1 cellular context compared by ENCODE assay signal in the genomic region with DNA sequence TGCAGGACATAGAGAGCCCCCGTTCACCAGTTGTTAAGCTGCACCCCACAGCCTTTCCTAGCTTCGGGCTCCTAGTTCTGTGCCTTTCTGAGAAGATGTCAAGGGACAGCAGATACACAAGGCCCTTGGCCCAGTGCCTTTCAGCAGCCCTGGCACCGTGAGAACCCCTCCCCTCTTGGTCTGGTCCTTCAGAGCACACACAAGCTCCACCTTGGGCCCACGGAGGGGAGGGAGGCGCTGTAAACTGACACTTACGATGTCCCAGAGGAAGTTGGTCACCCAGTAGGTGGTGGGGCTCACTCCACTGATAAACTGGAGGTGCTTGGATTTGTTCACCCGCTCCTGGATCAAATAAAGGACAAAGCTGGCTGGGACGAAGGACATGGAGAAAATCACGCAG.
TF ChIP-seq lines count a peak whose summit lies in the region.

No MANE protein-coding gene starts in this region.

TF ChIP-seq in H1, 55 proteins besides CTCF, POLR2A, EP300 and RAD21:
- TF ChIP-seq YY1 (IDR thresholded peaks at IDR 0.05; ENCODE audit: low read depth, low read length): no peak
- TF ChIP-seq KDM5A (IDR thresholded peaks at IDR 0.05; ENCODE audit: low read length): no peak
- no peak for TF ChIP-seq HDAC2 (IDR thresholded peaks at IDR 0.05; ENCODE audit: borderline replicate concordance in 1 of 2, low read depth in 2 of 2, low read length in 2 of 2)
- no peak for TF ChIP-seq JUN (IDR thresholded peaks at IDR 0.05; ENCODE audit: low read depth, low read length)
- TF ChIP-seq, protein P1, sequence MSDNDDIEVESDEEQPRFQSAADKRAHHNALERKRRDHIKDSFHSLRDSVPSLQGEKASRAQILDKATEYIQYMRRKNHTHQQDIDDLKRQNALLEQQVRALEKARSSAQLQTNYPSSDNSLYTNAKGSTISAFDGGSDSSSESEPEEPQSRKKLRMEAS (IDR thresholded peaks at IDR 0.05): no peak
- TF ChIP-seq SP2 (IDR thresholded peaks at IDR 0.05; ENCODE audit: low read length): no peak
- no peak for TF ChIP-seq NRF1 (IDR thresholded peaks at IDR 0.05; ENCODE audit: low read depth, low read length)
- TF ChIP-seq RBBP5 (IDR thresholded peaks at IDR 0.05; ENCODE audit: borderline replicate concordance, low read depth, low read length): no peak
- no peak for TF ChIP-seq SIN3A (conservative IDR thresholded peaks at IDR 0.05 in 1 of 2, IDR thresholded peaks at IDR 0.05 in 1 of 2; ENCODE audit: low read depth in 1 of 2, low read length in 2 of 2)
- TF ChIP-seq SP4 (IDR thresholded peaks at IDR 0.05; ENCODE audit: low read length): no peak
- TF ChIP-seq SAP30 (IDR thresholded peaks at IDR 0.05; ENCODE audit: insufficient read depth, insufficient replicate concordance, low read length): no peak
- no peak for TF ChIP-seq RNF2 (IDR thresholded peaks at IDR 0.05; ENCODE audit: borderline replicate concordance, low read depth, low read length, missing control alignments, poor library complexity, severe bottlenecking)
- no peak for TF ChIP-seq EGR1 (IDR thresholded peaks at IDR 0.05; ENCODE audit: borderline replicate concordance, low read depth, low read length)
- TF ChIP-seq GABPA (IDR thresholded peaks at IDR 0.05; ENCODE audit: borderline replicate concordance, insufficient read depth, low read length): no peak
- TF ChIP-seq RFX5 (IDR thresholded peaks at IDR 0.05; ENCODE audit: borderline replicate concordance, low read depth, low read length): no peak
- TF ChIP-seq TCF12 (IDR thresholded peaks at IDR 0.05; ENCODE audit: low read depth, low read length): no peak
- TF ChIP-seq, protein P2, sequence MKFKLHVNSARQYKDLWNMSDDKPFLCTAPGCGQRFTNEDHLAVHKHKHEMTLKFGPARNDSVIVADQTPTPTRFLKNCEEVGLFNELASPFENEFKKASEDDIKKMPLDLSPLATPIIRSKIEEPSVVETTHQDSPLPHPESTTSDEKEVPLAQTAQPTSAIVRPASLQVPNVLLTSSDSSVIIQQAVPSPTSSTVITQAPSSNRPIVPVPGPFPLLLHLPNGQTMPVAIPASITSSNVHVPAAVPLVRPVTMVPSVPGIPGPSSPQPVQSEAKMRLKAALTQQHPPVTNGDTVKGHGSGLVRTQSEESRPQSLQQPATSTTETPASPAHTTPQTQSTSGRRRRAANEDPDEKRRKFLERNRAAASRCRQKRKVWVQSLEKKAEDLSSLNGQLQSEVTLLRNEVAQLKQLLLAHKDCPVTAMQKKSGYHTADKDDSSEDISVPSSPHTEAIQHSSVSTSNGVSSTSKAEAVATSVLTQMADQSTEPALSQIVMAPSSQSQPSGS (IDR thresholded peaks at IDR 0.05; ENCODE audit: low read length): no peak
